In the genomic region with DNA sequence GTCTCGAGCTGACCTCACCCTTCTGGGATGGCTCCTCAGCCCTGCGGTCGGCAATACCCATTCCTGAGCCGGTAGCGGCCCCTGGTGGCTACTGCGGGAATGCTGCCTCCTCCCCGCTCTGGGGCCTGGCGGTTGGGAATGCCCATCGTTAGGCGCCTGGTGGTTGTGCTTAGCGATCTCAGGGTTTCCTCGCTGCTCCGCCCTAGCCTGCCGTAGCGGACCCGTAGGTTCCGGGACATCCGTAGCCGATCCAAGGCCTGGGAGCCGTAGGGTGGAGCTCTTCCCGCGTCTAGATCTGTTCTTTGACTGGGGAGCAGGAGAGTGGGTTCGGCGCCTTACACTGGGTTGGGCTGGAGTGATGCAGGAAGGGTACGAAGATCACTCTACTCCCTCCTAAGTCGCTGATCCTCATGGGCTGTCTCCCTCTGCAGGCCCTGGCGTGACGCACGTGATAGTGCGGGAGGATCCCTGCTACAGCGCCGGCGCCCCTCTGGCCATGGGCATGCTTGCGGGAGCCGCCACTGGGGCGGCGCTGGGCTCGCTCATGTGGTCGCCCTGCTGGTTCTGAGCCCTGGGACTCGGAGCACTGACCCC, we compare ENCODE assay signal across 8 cellular contexts. TPM values are rescaled to one million over a fixed set of nuclear protein-coding genes. Genes with fewer than 3 reads are reported as not detected.
DNase-seq lines count a peak whose midpoint lies in the region; ATAC-seq, FAIRE-seq and TF ChIP-seq lines count a peak whose summit lies in the region.

No MANE protein-coding gene starts in this region.

- TF ChIP-seq POLR2A in A549 (IDR thresholded peaks at IDR 0.05; ENCODE audit: low read length): no peak

- intact Hi-C loops in PC-9 (cut with micrococcal nuclease; ENCODE audit: unreplicated experiment): loop anchor here (1.0 to 2.0 kb wide), 5 partner anchors 36 to 354 kb away; no protein-coding TSS in a partner anchor

- no peak overlapping the region for H2AFZ ChIP-seq in PC-9

- CTCF ChIA-PET in A549 (lab: Yijun Ruan, JAX) (interaction anchor here (0.6 to 12.0 kb wide), 74 partner anchors 9 to 468 kb away, joined by 3 to 167 read pairs (median 6); partner anchors contain the start of genes ARHGEF17, PLEKHB1, RAB6A and RELT), PC-9 (lab: Charles Lee) (interaction anchor here (0.5 to 4.5 kb wide), 12 partner anchors 14 to 906 kb away, joined by 3 to 59 read pairs (median 6); partner anchors contain the start of gene PLEKHB1)

- peaks cover 17% of the 10 kb centered on the region; the same call in 1 of the 2 replicates for H3F3A ChIP-seq in PC-9 (ENCODE audit: insufficient read depth, low read depth)

- DNase-seq in A549 (ENCODE audit: low read depth in 1 of 2, low spot score in 1 of 2) (peak; percentile 78 to 99), HT1080 (ENCODE audit: low read depth) (peak; percentile 80), PC-9 (peak; percentile 50 to 87), fibroblast of gingiva (ENCODE audit: low read depth) (peak; percentile 70), myocyte (ENCODE audit: low read depth) (peak; percentile 89)
- peak; percentile 86 to 89 for DNase-seq in activated T-cell treated with anti-CD3 and anti-CD28 coated beads, Interleukin-2, amount 50 U/mL, for 72 hours
- peak; percentile 77 for DNase-seq in stimulated activated CD8-positive, alpha-beta memory T cell treated with anti-CD3 and anti-CD28 coated beads, Interleukin-7, amount 100 ng/mL, for 24 hours (ENCODE audit: low read depth)

- H3K27ac ChIP-seq in A549 (peak overlapping the region; percentile 42 to 62; a peak in 5 of 6 replicates), PC-9 (no peak overlapping the region)

- no peak for FAIRE-seq in A549 (lab: Jason Lieb, UNC)

- POLR2A ChIA-PET in A549 (lab: Yijun Ruan, JAX) (interaction anchor here (1.0 kb wide), 1 partner anchor 35 kb away, joined by 4 read pairs; no protein-coding TSS in a partner anchor), PC-9 (lab: Charles Lee; ENCODE audit: unreplicated experiment) (no interaction called here)

- H3K79me2 ChIP-seq in PC-9 (ENCODE audit: low read depth): no peaks in the 10 kb centered on the region

- no peaks in the 10 kb centered on the region for H3K27me3 Mint-ChIP-seq in activated T-cell treated with anti-CD3 and anti-CD28 coated beads, Interleukin-2, amount 50 U/mL, for 72 hours (ENCODE audit: low read depth)

- no peaks in the 10 kb centered on the region for H3K4me1 ChIP-seq in A549
- H3K4me1 ChIP-seq in PC-9 (replicated peaks; ENCODE audit: insufficient read depth): peaks cover 14% of the 10 kb centered on the region

- WGBS in A549 (ENCODE audit: missing lambda C conversion rate): 31% methylated on average over 29 of the region's 40 CpGs

- H3K4me3 Mint-ChIP-seq in activated T-cell treated with anti-CD3 and anti-CD28 coated beads, Interleukin-2, amount 50 U/mL, for 72 hours: peak overlapping the region; percentile 41 to 64

- no peaks in the 10 kb centered on the region for H3K27me3 ChIP-seq in PC-9 (ENCODE audit: insufficient read depth, low read depth)

- no peaks in the 10 kb centered on the region for H3K36me3 Mint-ChIP-seq in activated T-cell treated with anti-CD3 and anti-CD28 coated beads, Interleukin-2, amount 50 U/mL, for 72 hours (ENCODE audit: insufficient read depth in 2 of 2)

- TF ChIP-seq RAD21 in A549 (conservative IDR thresholded peaks at IDR 0.05 in 1 of 2, IDR thresholded peaks at IDR 0.05 in 1 of 2): peak; percentile 98 to 99

- TF ChIP-seq CTCF in A549 (IDR thresholded peaks at IDR 0.05) (peak; percentile 93), PC-9 (conservative IDR thresholded peaks at IDR 0.05) (peak; percentile 97)

- H3K9me3 ChIP-seq in A549: no peaks in the 10 kb centered on the region
- H3K9me3 ChIP-seq in PC-9 (ENCODE audit: insufficient read depth, low read depth): no peaks in the 10 kb centered on the region

- no peaks in the 10 kb centered on the region for H3K9me2 ChIP-seq in PC-9 (ENCODE audit: insufficient read depth)

- no peaks in the 10 kb centered on the region for H3K9me3 Mint-ChIP-seq in activated T-cell treated with anti-CD3 and anti-CD28 coated beads, Interleukin-2, amount 50 U/mL, for 72 hours

- H4K20me1 ChIP-seq in PC-9 (ENCODE audit: insufficient read depth): no peaks in the 10 kb centered on the region

- H3K4me3 ChIP-seq in A549 (peak overlapping the region; percentile 21; the same call in 2 of the 3 replicates), PC-9 (no peak overlapping the region)

- no peak for TF ChIP-seq EP300 in A549 (IDR thresholded peaks at IDR 0.05)

- H3K36me3 ChIP-seq in PC-9 (ENCODE audit: low read depth): no peaks in the 10 kb centered on the region

- H3K4me2 ChIP-seq in A549 (peak overlapping the region; percentile 75), PC-9 (peak overlapping the region; percentile 60)

- H3K27ac Mint-ChIP-seq in activated T-cell treated with anti-CD3 and anti-CD28 coated beads, Interleukin-2, amount 50 U/mL, for 72 hours: no peak overlapping the region

- ATAC-seq in A549 (peak; percentile 85 to 98), GM18907 (IDR thresholded peaks at IDR 0.05; ENCODE audit: unreplicated experiment) (peak; percentile 84)
- ATAC-seq in activated T-cell treated with anti-CD3 and anti-CD28 coated beads, Interleukin-2, amount 50 U/mL, for 72 hours (replicated peaks in 1 of 2): peak; percentile 90 to 93

- H3K4me1 Mint-ChIP-seq in activated T-cell treated with anti-CD3 and anti-CD28 coated beads, Interleukin-2, amount 50 U/mL, for 72 hours (ENCODE audit: low read depth): no peaks in the 10 kb centered on the region

- no TSS peak for BruUV-seq in PC-9 (replicated peaks; lab: Mats Ljungman, UMichigan)

TF ChIP-seq in A549, 52 proteins besides CTCF, POLR2A, EP300 and RAD21:
- TF ChIP-seq MYC (IDR thresholded peaks at IDR 0.05; ENCODE audit: borderline replicate concordance, low read length): no peak
- no peak for TF ChIP-seq MAZ (IDR thresholded peaks at IDR 0.05; ENCODE audit: borderline replicate concordance, low read depth, low read length)
- peak; percentile 88 for TF ChIP-seq SMC3 (IDR thresholded peaks at IDR 0.05)
TF ChIP-seq in A549: peak in this region for 1.

RNA-seq across cellular contexts. Expression of gene PLEKHB1, which starts 14.8 kb away (rescaled TPM):
- 0.85 and 0.97 TPM in 2 replicates for polyA plus RNA-seq in A549 (2011; rRNA removed)
- 0.39 and 0.53 TPM in 2 replicates for polyA plus RNA-seq in A549 (2012; cell fraction: cytosol; rRNA removed)
- 0.40 and 0.60 TPM in 2 replicates for polyA plus RNA-seq in A549 (2012; cell fraction: nucleus; rRNA removed)
- 0.76 to 1.2 TPM (median 1.1 TPM) in 3 replicates for polyA plus RNA-seq in A549 (2017; fragmentation: RNase III; extraction: RNeasy Plus Mini Kit Qiagen cat#74134 plus additional on column Dnase treatment)
- polyA minus RNA-seq in A549 (2011; rRNA and poly(A)+ RNA removed): 0.87 and 1.8 TPM in 2 replicates
- 0.13 and 0.80 TPM in 2 replicates for total RNA-seq in HT1080 (2014; rRNA removed; shearing (Covaris generic))
- 0.58 and 1.0 TPM in 2 replicates for polyA plus RNA-seq in HT1080 (2015; cell fraction: cytosol; rRNA removed)
- polyA plus RNA-seq in HT1080 (2015; cell fraction: nucleus; rRNA removed): 0.81 and 0.97 TPM in 2 replicates
- total RNA-seq in PC-9 (2021): 29.1 and 40.1 TPM in 2 replicates
- total RNA-seq in activated T-cell treated with anti-CD3 and anti-CD28 coated beads, Interleukin-2, amount 50 U/mL, for 72 hours: 10 to 100 TPM in 1 of 2 donors, 1 to 10 TPM in 1; 8.5 to 11.3 TPM
- total RNA-seq in myocyte: 0.32 and 0.68 TPM in 2 replicates
- polyA plus RNA-seq in myocyte (2012): 1.6 TPM
